Comparison of ENCODE assay signal across 1 cellular context in the genomic region with DNA sequence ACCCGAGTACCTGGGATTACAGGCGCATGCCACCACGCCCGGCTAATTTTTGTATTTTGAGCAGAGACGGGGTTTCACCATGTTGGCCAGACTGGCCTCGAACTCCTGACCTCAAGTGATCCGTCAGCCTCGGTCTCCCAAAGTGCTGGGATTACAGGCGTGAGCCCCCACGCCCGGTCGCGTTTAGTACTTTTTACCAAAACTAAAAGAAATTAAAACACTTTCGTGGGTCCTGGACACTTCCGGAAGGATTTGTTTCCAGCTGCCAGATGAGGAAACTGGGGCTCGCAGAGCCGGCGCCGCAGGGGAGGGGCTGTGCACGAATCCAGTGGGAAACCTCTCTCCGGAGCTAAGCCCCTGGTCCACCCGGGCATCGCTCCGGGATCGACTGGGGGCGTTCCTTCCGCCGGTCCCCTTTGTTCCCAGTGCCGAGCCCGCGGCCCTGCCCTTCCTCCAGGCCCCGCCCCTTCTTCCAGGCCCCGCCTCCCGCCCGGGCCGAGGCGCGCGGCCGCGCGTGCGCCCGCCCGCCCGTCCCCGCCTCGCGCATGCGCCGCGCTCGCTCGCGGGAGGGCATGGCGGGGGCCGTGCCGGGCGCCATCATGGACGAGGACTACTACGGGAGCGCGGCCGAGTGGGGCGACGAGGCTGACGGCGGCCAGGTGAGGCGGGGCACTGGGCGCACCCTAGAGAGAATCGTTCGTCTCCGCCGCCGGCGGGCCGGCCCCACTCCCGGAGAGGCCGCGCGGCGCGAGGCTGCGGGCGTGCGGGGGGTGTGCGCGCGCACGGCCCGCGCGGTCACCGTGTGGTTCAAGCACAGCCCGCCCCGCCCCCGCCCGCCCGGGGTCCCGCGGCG.
TF ChIP-seq lines count a peak whose summit lies in the region.

A gene with protein sequence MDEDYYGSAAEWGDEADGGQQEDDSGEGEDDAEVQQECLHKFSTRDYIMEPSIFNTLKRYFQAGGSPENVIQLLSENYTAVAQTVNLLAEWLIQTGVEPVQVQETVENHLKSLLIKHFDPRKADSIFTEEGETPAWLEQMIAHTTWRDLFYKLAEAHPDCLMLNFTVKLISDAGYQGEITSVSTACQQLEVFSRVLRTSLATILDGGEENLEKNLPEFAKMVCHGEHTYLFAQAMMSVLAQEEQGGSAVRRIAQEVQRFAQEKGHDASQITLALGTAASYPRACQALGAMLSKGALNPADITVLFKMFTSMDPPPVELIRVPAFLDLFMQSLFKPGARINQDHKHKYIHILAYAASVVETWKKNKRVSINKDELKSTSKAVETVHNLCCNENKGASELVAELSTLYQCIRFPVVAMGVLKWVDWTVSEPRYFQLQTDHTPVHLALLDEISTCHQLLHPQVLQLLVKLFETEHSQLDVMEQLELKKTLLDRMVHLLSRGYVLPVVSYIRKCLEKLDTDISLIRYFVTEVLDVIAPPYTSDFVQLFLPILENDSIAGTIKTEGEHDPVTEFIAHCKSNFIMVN (plus strand): TSS at position 546 of the 853 bp plus-strand sequence. CDS start 54 bp downstream, at position 600.

TF ChIP-seq in H1, 55 proteins besides CTCF, POLR2A, EP300 and RAD21 (continues in another document):
- TF ChIP-seq KDM1A (IDR thresholded peaks at IDR 0.05; ENCODE audit: borderline replicate concordance, low read length): peak; percentile 84; the same call in 1 of the 2 replicates
- TF ChIP-seq RBBP5 (IDR thresholded peaks at IDR 0.05; ENCODE audit: borderline replicate concordance, low read depth, low read length): peak; percentile 96; the same call in 1 of the 2 replicates
- TF ChIP-seq MAFK (IDR thresholded peaks at IDR 0.05; ENCODE audit: low read depth, low read length): no peak
- no peak for TF ChIP-seq CREB1 (IDR thresholded peaks at IDR 0.05)
- TF ChIP-seq, protein P1, sequence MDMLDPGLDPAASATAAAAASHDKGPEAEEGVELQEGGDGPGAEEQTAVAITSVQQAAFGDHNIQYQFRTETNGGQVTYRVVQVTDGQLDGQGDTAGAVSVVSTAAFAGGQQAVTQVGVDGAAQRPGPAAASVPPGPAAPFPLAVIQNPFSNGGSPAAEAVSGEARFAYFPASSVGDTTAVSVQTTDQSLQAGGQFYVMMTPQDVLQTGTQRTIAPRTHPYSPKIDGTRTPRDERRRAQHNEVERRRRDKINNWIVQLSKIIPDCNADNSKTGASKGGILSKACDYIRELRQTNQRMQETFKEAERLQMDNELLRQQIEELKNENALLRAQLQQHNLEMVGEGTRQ (IDR thresholded peaks at IDR 0.05; ENCODE audit: low read length): no peak
- TF ChIP-seq SIX5 (IDR thresholded peaks at IDR 0.05; ENCODE audit: low read depth, low read length): no peak
- no peak for TF ChIP-seq BCL11A (IDR thresholded peaks at IDR 0.05; ENCODE audit: low read depth in 2 of 2, low read length in 2 of 2)
- TF ChIP-seq ASH2L (IDR thresholded peaks at IDR 0.05; ENCODE audit: low read length): no peak
- TF ChIP-seq EGR1 (IDR thresholded peaks at IDR 0.05; ENCODE audit: borderline replicate concordance, low read depth, low read length): peak; percentile 6; the same call in 1 of the 2 replicates
- TF ChIP-seq CBX5 (IDR thresholded peaks at IDR 0.05; ENCODE audit: low read depth, low read length): no peak
- no peak for TF ChIP-seq GABPA (IDR thresholded peaks at IDR 0.05; ENCODE audit: borderline replicate concordance, insufficient read depth, low read length)
- TF ChIP-seq GTF2F1 (IDR thresholded peaks at IDR 0.05; ENCODE audit: borderline replicate concordance, low read depth, low read length): 0 out of 2 replicates have a peak, but pooled peaks have one; percentile 31
- TF ChIP-seq, protein P2, sequence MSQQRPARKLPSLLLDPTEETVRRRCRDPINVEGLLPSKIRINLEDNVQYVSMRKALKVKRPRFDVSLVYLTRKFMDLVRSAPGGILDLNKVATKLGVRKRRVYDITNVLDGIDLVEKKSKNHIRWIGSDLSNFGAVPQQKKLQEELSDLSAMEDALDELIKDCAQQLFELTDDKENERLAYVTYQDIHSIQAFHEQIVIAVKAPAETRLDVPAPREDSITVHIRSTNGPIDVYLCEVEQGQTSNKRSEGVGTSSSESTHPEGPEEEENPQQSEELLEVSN (IDR thresholded peaks at IDR 0.05): peak; percentile 57; the same call in 1 of the 2 replicates
- no peak for TF ChIP-seq JUND (IDR thresholded peaks at IDR 0.05; ENCODE audit: low read length)
- TF ChIP-seq CHD2 (IDR thresholded peaks at IDR 0.05; ENCODE audit: low read length): no peak
- TF ChIP-seq CBX8 (IDR thresholded peaks at IDR 0.05; ENCODE audit: borderline replicate concordance, low read depth, low read length): no peak
- TF ChIP-seq BRCA1 (IDR thresholded peaks at IDR 0.05; ENCODE audit: low read depth, low read length): no peak
- TF ChIP-seq CEBPB (IDR thresholded peaks at IDR 0.05; ENCODE audit: low read depth, low read length): no peak
- TF ChIP-seq TEAD4 (IDR thresholded peaks at IDR 0.05; ENCODE audit: low read depth, low read length): no peak
- TF ChIP-seq KDM4A (IDR thresholded peaks at IDR 0.05; ENCODE audit: low read depth, low read length, severe bottlenecking): no peak
- no peak for TF ChIP-seq RXRA (IDR thresholded peaks at IDR 0.05; ENCODE audit: insufficient read depth, low read depth, low read length)
- TF ChIP-seq POU5F1 (IDR thresholded peaks at IDR 0.05; ENCODE audit: low read depth, low read length): no peak
- TF ChIP-seq RNF2 (IDR thresholded peaks at IDR 0.05; ENCODE audit: borderline replicate concordance, low read depth, low read length, missing control alignments, poor library complexity, severe bottlenecking): no peak
- TF ChIP-seq, protein P3, sequence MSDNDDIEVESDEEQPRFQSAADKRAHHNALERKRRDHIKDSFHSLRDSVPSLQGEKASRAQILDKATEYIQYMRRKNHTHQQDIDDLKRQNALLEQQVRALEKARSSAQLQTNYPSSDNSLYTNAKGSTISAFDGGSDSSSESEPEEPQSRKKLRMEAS (IDR thresholded peaks at IDR 0.05): peak; percentile 59
- TF ChIP-seq TCF12 (IDR thresholded peaks at IDR 0.05; ENCODE audit: low read depth, low read length): no peak
- TF ChIP-seq PHF8 (conservative IDR thresholded peaks at IDR 0.05; ENCODE audit: low read depth, low read length): peak; percentile 99
- no peak for TF ChIP-seq SAP30 (IDR thresholded peaks at IDR 0.05; ENCODE audit: insufficient read depth, insufficient replicate concordance, low read length)
- no peak for TF ChIP-seq NANOG (IDR thresholded peaks at IDR 0.05; ENCODE audit: insufficient read depth, low read depth, low read length, poor library complexity, severe bottlenecking)
- no peak for TF ChIP-seq ZNF274 (IDR thresholded peaks at IDR 0.05; ENCODE audit: borderline replicate concordance, extremely low read depth, low read length)
- no peak for TF ChIP-seq SP4 (IDR thresholded peaks at IDR 0.05; ENCODE audit: low read length)
- no peak for TF ChIP-seq FOSL1 (IDR thresholded peaks at IDR 0.05; ENCODE audit: insufficient read depth, low read depth, low read length)
- peak; percentile 91 for TF ChIP-seq YY1 (IDR thresholded peaks at IDR 0.05; ENCODE audit: low read depth, low read length)
- peak; percentile 59; the same call in 1 of the 2 replicates for TF ChIP-seq TBP (IDR thresholded peaks at IDR 0.05; ENCODE audit: low read depth, low read length)
- TF ChIP-seq HDAC2 (IDR thresholded peaks at IDR 0.05; ENCODE audit: borderline replicate concordance in 1 of 2, low read depth in 2 of 2, low read length in 2 of 2): 0 out of 4 replicates have a peak, but pooled peaks of 1 of the 2 experiments have one; percentile 30
- TF ChIP-seq CHD1 (IDR thresholded peaks at IDR 0.05; ENCODE audit: low read depth, low read length): no peak
- no peak for TF ChIP-seq EZH2 (IDR thresholded peaks at IDR 0.05; ENCODE audit: low read depth, low read length, severe bottlenecking)
- TF ChIP-seq RFX5 (IDR thresholded peaks at IDR 0.05; ENCODE audit: borderline replicate concordance, low read depth, low read length): no peak
- TF ChIP-seq, protein P4, sequence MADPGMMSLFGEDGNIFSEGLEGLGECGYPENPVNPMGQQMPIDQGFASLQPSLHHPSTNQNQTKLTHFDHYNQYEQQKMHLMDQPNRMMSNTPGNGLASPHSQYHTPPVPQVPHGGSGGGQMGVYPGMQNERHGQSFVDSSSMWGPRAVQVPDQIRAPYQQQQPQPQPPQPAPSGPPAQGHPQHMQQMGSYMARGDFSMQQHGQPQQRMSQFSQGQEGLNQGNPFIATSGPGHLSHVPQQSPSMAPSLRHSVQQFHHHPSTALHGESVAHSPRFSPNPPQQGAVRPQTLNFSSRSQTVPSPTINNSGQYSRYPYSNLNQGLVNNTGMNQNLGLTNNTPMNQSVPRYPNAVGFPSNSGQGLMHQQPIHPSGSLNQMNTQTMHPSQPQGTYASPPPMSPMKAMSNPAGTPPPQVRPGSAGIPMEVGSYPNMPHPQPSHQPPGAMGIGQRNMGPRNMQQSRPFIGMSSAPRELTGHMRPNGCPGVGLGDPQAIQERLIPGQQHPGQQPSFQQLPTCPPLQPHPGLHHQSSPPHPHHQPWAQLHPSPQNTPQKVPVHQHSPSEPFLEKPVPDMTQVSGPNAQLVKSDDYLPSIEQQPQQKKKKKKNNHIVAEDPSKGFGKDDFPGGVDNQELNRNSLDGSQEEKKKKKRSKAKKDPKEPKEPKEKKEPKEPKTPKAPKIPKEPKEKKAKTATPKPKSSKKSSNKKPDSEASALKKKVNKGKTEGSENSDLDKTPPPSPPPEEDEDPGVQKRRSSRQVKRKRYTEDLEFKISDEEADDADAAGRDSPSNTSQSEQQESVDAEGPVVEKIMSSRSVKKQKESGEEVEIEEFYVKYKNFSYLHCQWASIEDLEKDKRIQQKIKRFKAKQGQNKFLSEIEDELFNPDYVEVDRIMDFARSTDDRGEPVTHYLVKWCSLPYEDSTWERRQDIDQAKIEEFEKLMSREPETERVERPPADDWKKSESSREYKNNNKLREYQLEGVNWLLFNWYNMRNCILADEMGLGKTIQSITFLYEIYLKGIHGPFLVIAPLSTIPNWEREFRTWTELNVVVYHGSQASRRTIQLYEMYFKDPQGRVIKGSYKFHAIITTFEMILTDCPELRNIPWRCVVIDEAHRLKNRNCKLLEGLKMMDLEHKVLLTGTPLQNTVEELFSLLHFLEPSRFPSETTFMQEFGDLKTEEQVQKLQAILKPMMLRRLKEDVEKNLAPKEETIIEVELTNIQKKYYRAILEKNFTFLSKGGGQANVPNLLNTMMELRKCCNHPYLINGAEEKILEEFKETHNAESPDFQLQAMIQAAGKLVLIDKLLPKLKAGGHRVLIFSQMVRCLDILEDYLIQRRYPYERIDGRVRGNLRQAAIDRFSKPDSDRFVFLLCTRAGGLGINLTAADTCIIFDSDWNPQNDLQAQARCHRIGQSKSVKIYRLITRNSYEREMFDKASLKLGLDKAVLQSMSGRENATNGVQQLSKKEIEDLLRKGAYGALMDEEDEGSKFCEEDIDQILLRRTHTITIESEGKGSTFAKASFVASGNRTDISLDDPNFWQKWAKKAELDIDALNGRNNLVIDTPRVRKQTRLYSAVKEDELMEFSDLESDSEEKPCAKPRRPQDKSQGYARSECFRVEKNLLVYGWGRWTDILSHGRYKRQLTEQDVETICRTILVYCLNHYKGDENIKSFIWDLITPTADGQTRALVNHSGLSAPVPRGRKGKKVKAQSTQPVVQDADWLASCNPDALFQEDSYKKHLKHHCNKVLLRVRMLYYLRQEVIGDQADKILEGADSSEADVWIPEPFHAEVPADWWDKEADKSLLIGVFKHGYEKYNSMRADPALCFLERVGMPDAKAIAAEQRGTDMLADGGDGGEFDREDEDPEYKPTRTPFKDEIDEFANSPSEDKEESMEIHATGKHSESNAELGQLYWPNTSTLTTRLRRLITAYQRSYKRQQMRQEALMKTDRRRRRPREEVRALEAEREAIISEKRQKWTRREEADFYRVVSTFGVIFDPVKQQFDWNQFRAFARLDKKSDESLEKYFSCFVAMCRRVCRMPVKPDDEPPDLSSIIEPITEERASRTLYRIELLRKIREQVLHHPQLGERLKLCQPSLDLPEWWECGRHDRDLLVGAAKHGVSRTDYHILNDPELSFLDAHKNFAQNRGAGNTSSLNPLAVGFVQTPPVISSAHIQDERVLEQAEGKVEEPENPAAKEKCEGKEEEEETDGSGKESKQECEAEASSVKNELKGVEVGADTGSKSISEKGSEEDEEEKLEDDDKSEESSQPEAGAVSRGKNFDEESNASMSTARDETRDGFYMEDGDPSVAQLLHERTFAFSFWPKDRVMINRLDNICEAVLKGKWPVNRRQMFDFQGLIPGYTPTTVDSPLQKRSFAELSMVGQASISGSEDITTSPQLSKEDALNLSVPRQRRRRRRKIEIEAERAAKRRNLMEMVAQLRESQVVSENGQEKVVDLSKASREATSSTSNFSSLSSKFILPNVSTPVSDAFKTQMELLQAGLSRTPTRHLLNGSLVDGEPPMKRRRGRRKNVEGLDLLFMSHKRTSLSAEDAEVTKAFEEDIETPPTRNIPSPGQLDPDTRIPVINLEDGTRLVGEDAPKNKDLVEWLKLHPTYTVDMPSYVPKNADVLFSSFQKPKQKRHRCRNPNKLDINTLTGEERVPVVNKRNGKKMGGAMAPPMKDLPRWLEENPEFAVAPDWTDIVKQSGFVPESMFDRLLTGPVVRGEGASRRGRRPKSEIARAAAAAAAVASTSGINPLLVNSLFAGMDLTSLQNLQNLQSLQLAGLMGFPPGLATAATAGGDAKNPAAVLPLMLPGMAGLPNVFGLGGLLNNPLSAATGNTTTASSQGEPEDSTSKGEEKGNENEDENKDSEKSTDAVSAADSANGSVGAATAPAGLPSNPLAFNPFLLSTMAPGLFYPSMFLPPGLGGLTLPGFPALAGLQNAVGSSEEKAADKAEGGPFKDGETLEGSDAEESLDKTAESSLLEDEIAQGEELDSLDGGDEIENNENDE (IDR thresholded peaks at IDR 0.05; ENCODE audit: insufficient replicate concordance, low read length): no peak
- no peak for TF ChIP-seq JUN (IDR thresholded peaks at IDR 0.05; ENCODE audit: low read depth, low read length)
- peak; percentile 67 for TF ChIP-seq NRF1 (IDR thresholded peaks at IDR 0.05; ENCODE audit: low read depth, low read length)
- TF ChIP-seq TAF1 (IDR thresholded peaks at IDR 0.05; ENCODE audit: low read depth, low read length): peak; percentile 76
- TF ChIP-seq KDM5A (IDR thresholded peaks at IDR 0.05; ENCODE audit: low read length): no peak
- TF ChIP-seq, protein P5, sequence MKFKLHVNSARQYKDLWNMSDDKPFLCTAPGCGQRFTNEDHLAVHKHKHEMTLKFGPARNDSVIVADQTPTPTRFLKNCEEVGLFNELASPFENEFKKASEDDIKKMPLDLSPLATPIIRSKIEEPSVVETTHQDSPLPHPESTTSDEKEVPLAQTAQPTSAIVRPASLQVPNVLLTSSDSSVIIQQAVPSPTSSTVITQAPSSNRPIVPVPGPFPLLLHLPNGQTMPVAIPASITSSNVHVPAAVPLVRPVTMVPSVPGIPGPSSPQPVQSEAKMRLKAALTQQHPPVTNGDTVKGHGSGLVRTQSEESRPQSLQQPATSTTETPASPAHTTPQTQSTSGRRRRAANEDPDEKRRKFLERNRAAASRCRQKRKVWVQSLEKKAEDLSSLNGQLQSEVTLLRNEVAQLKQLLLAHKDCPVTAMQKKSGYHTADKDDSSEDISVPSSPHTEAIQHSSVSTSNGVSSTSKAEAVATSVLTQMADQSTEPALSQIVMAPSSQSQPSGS (IDR thresholded peaks at IDR 0.05; ENCODE audit: low read length): no peak
- TF ChIP-seq POLR2AphosphoS5 (IDR thresholded peaks at IDR 0.05; ENCODE audit: low read depth, low read length): peak; percentile 89; the same call in 1 of the 2 replicates
- TF ChIP-seq SIN3A (conservative IDR thresholded peaks at IDR 0.05 in 1 of 2, IDR thresholded peaks at IDR 0.05 in 1 of 2; ENCODE audit: low read depth in 1 of 2, low read length in 2 of 2): no peak
- TF ChIP-seq TAF7 (optimal IDR thresholded peaks at IDR 0.05; ENCODE audit: borderline replicate concordance, low read depth, low read length): no peak
- no peak for TF ChIP-seq HDAC6 (IDR thresholded peaks at IDR 0.05; ENCODE audit: low read depth, low read length)
- no peak for TF ChIP-seq BACH1 (IDR thresholded peaks at IDR 0.05; ENCODE audit: low read length)
- TF ChIP-seq CTBP2 (IDR thresholded peaks at IDR 0.05; ENCODE audit: borderline replicate concordance, insufficient read depth, insufficient read length, low read length): no peak
